Comparison of ENCODE assay signal across 1 cellular context in genomic region chr16:10964039-10964890, GRCh38.
TF ChIP-seq lines count a peak whose summit lies in the region.

No MANE protein-coding gene starts in this region.

TF ChIP-seq in HepG2, 621 proteins besides CTCF, POLR2A, EP300 and RAD21 (continued from another document and continues in another):
- TF ChIP-seq KIAA2018 (CRISPR knock-in tag; IDR thresholded peaks at IDR 0.05; ENCODE audit: borderline replicate concordance) (no peak), ZNF781 (CRISPR knock-in tag; IDR thresholded peaks at IDR 0.05; ENCODE audit: borderline replicate concordance, not compliant biosample characterization) (peak; percentile 80), ARNT2 (CRISPR knock-in tag; IDR thresholded peaks at IDR 0.05; ENCODE audit: low read depth) (peak; percentile 35; the same call in 1 of the 2 replicates), U2AF1 (optimal IDR thresholded peaks at IDR 0.05; ENCODE audit: low read depth, low read length) (peak; percentile 78), ZNF530 (CRISPR knock-in tag; IDR thresholded peaks at IDR 0.05; ENCODE audit: low read depth) (no peak), SRSF4 (IDR thresholded peaks at IDR 0.05; ENCODE audit: low read depth, low read length, poor library complexity, severe bottlenecking) (no peak), RFX3 (CRISPR knock-in tag; IDR thresholded peaks at IDR 0.05) (no peak), ZNF512 (CRISPR knock-in tag; IDR thresholded peaks at IDR 0.05) (no peak), HCFC1 (IDR thresholded peaks at IDR 0.05; ENCODE audit: low read depth, low read length) (peak; percentile 36; the same call in 1 of the 2 replicates), ZNF598 (CRISPR knock-in tag; IDR thresholded peaks at IDR 0.05; ENCODE audit: borderline replicate concordance) (peak; percentile 97; the same call in 1 of the 2 replicates), ARID3A (IDR thresholded peaks at IDR 0.05; ENCODE audit: low read depth, low read length) (peak; percentile 31; the same call in 1 of the 2 replicates), PRDM15 (CRISPR knock-in tag; IDR thresholded peaks at IDR 0.05) (0 out of 2 replicates have a peak, but pooled peaks have one; percentile 41), SOX13 (IDR thresholded peaks at IDR 0.05) (no peak), SOX13 (CRISPR knock-in tag; conservative IDR thresholded peaks at IDR 0.05 in 1 of 2, IDR thresholded peaks at IDR 0.05 in 1 of 2) (peak in 1 of 2 experiments; percentile 30; a peak in 1 of 4 replicates), ZNF777 (CRISPR knock-in tag; IDR thresholded peaks at IDR 0.05) (0 out of 2 replicates have a peak, but pooled peaks have one; percentile 28), NFYB (CRISPR knock-in tag; IDR thresholded peaks at IDR 0.05) (0 out of 2 replicates have a peak, but pooled peaks have one; percentile 25), ZNF772 (CRISPR knock-in tag; IDR thresholded peaks at IDR 0.05) (no peak), YEATS2 (CRISPR knock-in tag; IDR thresholded peaks at IDR 0.05; ENCODE audit: borderline replicate concordance) (peak; percentile 65; the same call in 1 of the 2 replicates), ESRRA (CRISPR knock-in tag; IDR thresholded peaks at IDR 0.05; ENCODE audit: low read depth) (no peak), GPBP1L1 (CRISPR knock-in tag; IDR thresholded peaks at IDR 0.05) (no peak), NONO (IDR thresholded peaks at IDR 0.05) (no peak), NONO (CRISPR knock-in tag; conservative IDR thresholded peaks at IDR 0.05) (0 out of 2 replicates have a peak, but pooled peaks have one; percentile 48), HOXA3 (CRISPR knock-in tag; IDR thresholded peaks at IDR 0.05) (peak; percentile 32; the same call in 1 of the 2 replicates), ZFP36L2 (CRISPR knock-in tag; IDR thresholded peaks at IDR 0.05) (no peak; the same call in 1 of the 2 replicates), NKX3-1 (CRISPR knock-in tag; IDR thresholded peaks at IDR 0.05) (no peak), NFAT5 (CRISPR knock-in tag; IDR thresholded peaks at IDR 0.05) (no peak), ZNF574 (CRISPR knock-in tag; IDR thresholded peaks at IDR 0.05) (peak; percentile 75), CEBPG (CRISPR knock-in tag; IDR thresholded peaks at IDR 0.05) (peak; percentile 37), MXI1 (IDR thresholded peaks at IDR 0.05; ENCODE audit: borderline replicate concordance, low read depth, low read length) (peak; percentile 41; the same call in 1 of the 3 replicates), ERF (CRISPR knock-in tag; IDR thresholded peaks at IDR 0.05) (peak; percentile 89)
